Comparison of ENCODE assay signal across 8 cellular contexts in the genomic region with DNA sequence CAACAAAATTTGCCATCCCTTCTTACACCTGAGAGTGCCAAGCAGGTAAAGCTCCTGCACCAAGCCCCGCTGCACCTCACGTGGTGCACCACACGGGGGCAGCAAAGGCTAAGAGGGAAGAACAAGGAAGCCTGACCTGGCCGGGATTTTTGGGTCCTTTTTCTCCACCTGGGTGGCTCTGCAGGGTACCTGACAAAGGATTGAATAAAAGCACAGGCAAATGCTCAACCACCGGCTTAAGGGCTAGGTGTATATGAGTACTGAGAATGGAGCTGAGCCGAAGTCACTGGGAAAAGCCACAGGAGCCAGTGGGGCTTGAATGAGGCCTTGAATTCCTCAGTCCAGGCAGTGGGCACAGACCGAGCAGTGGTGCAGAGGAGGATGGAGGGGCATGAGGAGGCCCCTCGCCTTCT. TPM values are rescaled to one million over a fixed set of nuclear protein-coding genes. Genes with fewer than 3 reads are reported as not detected.
DNase-seq lines count a peak whose midpoint lies in the region; ATAC-seq and TF ChIP-seq lines count a peak whose summit lies in the region.

No MANE protein-coding gene starts in this region.

- no peaks in the 10 kb centered on the region for H3K36me3 Mint-ChIP-seq in CD4-positive, alpha-beta T cell (ENCODE audit: low read depth)

- no TSS peak for BruUV-seq in HCT116 (replicated peaks; lab: Mats Ljungman, UMichigan)

- no peaks in the 10 kb centered on the region for H4K20me1 ChIP-seq in HCT116 (ENCODE audit: insufficient read depth)

- H3K4me3 Mint-ChIP-seq in CD4-positive, alpha-beta T cell, result no peak overlapping the region

- H3K27ac Mint-ChIP-seq in CD4-positive, alpha-beta T cell, result no peak overlapping the region

- POLR2A ChIA-PET in CD4-positive, alpha-beta T cell (lab: Charles Lee), result no interaction called here
- POLR2A ChIA-PET in HCT116 (lab: Charles Lee), result no interaction called here

- H3K4me1 Mint-ChIP-seq in CD4-positive, alpha-beta T cell (ENCODE audit: low read depth), result no peaks in the 10 kb centered on the region

- ATAC-seq in CD4-positive, alpha-beta T cell (ENCODE audit: poor library complexity), result no peak
- ATAC-seq in HCT116 (peak; percentile 83), lung (ENCODE audit: insufficient read depth, low FRiP score) (peak; percentile 45), GM21529 (IDR thresholded peaks at IDR 0.05; ENCODE audit: unreplicated experiment) (no peak)

- peaks cover 19% of the 10 kb centered on the region for H3K27me3 Mint-ChIP-seq in CD4-positive, alpha-beta T cell

- peak; percentile 89 for TF ChIP-seq RAD21 in HCT116 (IDR thresholded peaks at IDR 0.05; ENCODE audit: low read depth)

- H3K79me2 ChIP-seq in HCT116 (ENCODE audit: insufficient read depth, low read length), result no peaks in the 10 kb centered on the region

- H3K4me1 ChIP-seq in HCT116 (ENCODE audit: control insufficient read depth in 1 of 2, insufficient read depth in 2 of 2, low read length in 2 of 2) (no peaks in the 10 kb centered on the region), lung (ENCODE audit: control insufficient read depth in 2 of 2, insufficient read depth in 2 of 2, low read length in 2 of 2) (peaks cover 0 to 8% of the 10 kb centered on the region in 2 donors)

- intact Hi-C loops in CD4-positive, alpha-beta T cell (cut with DNase I, micrococcal nuclease), result loop anchor here in 1 of 2 experiments (5.0 kb wide), 1 partner anchor 66 kb away; no protein-coding TSS in a partner anchor
- intact Hi-C loops in HCT116 (cut with micrococcal nuclease), result loop anchor here (2.0 to 10.0 kb wide), 4 partner anchors 131 to 353 kb away; no protein-coding TSS in a partner anchor

- H3K9ac ChIP-seq in HCT116 (ENCODE audit: low read length), result no peak overlapping the region

- no peak overlapping the region for H3K4me3 ChIP-seq in HCT116 (replicated peaks in 1 of 2; ENCODE audit: low read depth in 1 of 2, low read length in 2 of 2)
- no peak overlapping the region for H3K4me3 ChIP-seq in lung

- no peak overlapping the region for H3K4me2 ChIP-seq in HCT116 (ENCODE audit: low read length)

- CTCF ChIA-PET in CD4-positive, alpha-beta T cell (lab: Charles Lee), result no interaction called here
- CTCF ChIA-PET in HCT116 (lab: Charles Lee), result interaction anchor here (0.6 to 1.8 kb wide), 14 partner anchors 10 to 239 kb away, joined by 3 to 25 read pairs (median 4); no protein-coding TSS in a partner anchor

- no peaks in the 10 kb centered on the region for H3K9me3 Mint-ChIP-seq in CD4-positive, alpha-beta T cell

- 19 to 25% methylated on average over 8 of the region's 8 CpGs for whole genome bisulfite sequencing in lung, 2 donors

- no peaks in the 10 kb centered on the region for H3K9me3 ChIP-seq in CD4-positive, alpha-beta T cell (ENCODE audit: control insufficient read depth, low read length)
- H3K9me3 ChIP-seq in HCT116 (ENCODE audit: control insufficient read depth in 1 of 2, insufficient read depth in 1 of 2, low read depth in 1 of 2, low read length in 2 of 2), result no peaks in the 10 kb centered on the region
- H3K9me3 ChIP-seq in lung (ENCODE audit: control insufficient read depth in 2 of 2, insufficient read depth in 1 of 2, low read length in 1 of 2), result no peaks in the 10 kb centered on the region

- H3K27me3 ChIP-seq in CD4-positive, alpha-beta T cell (ENCODE audit: control insufficient read depth, insufficient read depth, low read length), result no peaks in the 10 kb centered on the region
- no peaks in the 10 kb centered on the region for H3K27me3 ChIP-seq in HCT116 (ENCODE audit: insufficient read depth, low read length)
- no peaks in the 10 kb centered on the region for H3K27me3 ChIP-seq in lung (ENCODE audit: control insufficient read depth, insufficient read depth)

- peak overlapping the region; percentile 80 for H2AFZ ChIP-seq in HCT116 (ENCODE audit: low read depth, low read length, poor library complexity, severe bottlenecking)

- H3K36me3 ChIP-seq in HCT116 (ENCODE audit: control insufficient read depth in 1 of 2, insufficient read depth in 2 of 2, low read length in 2 of 2) (no peaks in the 10 kb centered on the region), lung (ENCODE audit: control insufficient read depth in 2 of 2, insufficient read depth in 2 of 2, low read length in 2 of 2) (no peaks in the 10 kb centered on the region)

- TF ChIP-seq POLR2A in HCT116 (IDR thresholded peaks at IDR 0.05; ENCODE audit: borderline replicate concordance, extremely low read depth, insufficient read depth, insufficient read length), result no peak

- peak; percentile 18 for TF ChIP-seq CTCF in CD4-positive, alpha-beta T cell (IDR thresholded peaks at IDR 0.05)
- TF ChIP-seq CTCF in HCT116 (IDR thresholded peaks at IDR 0.05 in 2 of 3, conservative IDR thresholded peaks at IDR 0.05 in 1 of 3; ENCODE audit: borderline replicate concordance in 1 of 3, insufficient read depth in 1 of 3, low read depth in 2 of 3, low read length in 2 of 3) (peak; percentile 89 to 98 (median 97)), lung (IDR thresholded peaks at IDR 0.05; ENCODE audit: control extremely low read depth, extremely low read depth) (peak; percentile 42)

- DNase-seq in CD4-positive, alpha-beta T cell, result peak in 8 of 10 experiments; percentile 4 to 58 (median 30)
- DNase-seq in HCT116 (ENCODE audit: low read depth, low spot score) (peak; percentile 65), NCI-H2227 treated with DMSO at 0.1 percent for 48 hours (lab: John Stamatoyannopoulos, UW) (peak; percentile 78), dermis blood vessel endothelial cell (peak; percentile 73), lung (ENCODE audit: low spot score) (peak; percentile 83)
- DNase-seq in activated CD4-positive, alpha-beta T cell treated with anti-CD3 and anti-CD28 coated beads, Interleukin-2, amount 50 U/mL, for 1 hour, result peak; percentile 44
- DNase-seq in stimulated activated CD8-positive, alpha-beta memory T cell treated with anti-CD3 and anti-CD28 coated beads, Interleukin-2, amount 100 ng/mL, for 1 hour (ENCODE audit: low read depth in 2 of 2), result peak; percentile 5 to 15

- no peaks in the 10 kb centered on the region for H3K9me2 ChIP-seq in HCT116 (ENCODE audit: insufficient read depth)

- H3K27ac ChIP-seq in CD4-positive, alpha-beta T cell (ENCODE audit: low read depth, low read length), result no peak overlapping the region
- no peak overlapping the region for H3K27ac ChIP-seq in HCT116 (ENCODE audit: low read depth, low read length)
- H3K27ac ChIP-seq in lung (ENCODE audit: low read depth in 1 of 2, low read length in 1 of 2), result no peak overlapping the region

- RAD21 ChIA-PET in HCT116 (lab: Charles Lee; ENCODE audit: low non-redundant PET in 1 of 2, low total read pairs in 2 of 2, uncharacterized antibody in 2 of 2, unreplicated experiment in 2 of 2), result interaction anchor here (0.7 to 1.2 kb wide), 5 partner anchors 17 to 239 kb away, joined by 3 to 4 read pairs (median 4); no protein-coding TSS in a partner anchor

TF ChIP-seq in HCT116, 20 proteins besides CTCF, POLR2A, EP300 and RAD21:
- TF ChIP-seq, protein P1, sequence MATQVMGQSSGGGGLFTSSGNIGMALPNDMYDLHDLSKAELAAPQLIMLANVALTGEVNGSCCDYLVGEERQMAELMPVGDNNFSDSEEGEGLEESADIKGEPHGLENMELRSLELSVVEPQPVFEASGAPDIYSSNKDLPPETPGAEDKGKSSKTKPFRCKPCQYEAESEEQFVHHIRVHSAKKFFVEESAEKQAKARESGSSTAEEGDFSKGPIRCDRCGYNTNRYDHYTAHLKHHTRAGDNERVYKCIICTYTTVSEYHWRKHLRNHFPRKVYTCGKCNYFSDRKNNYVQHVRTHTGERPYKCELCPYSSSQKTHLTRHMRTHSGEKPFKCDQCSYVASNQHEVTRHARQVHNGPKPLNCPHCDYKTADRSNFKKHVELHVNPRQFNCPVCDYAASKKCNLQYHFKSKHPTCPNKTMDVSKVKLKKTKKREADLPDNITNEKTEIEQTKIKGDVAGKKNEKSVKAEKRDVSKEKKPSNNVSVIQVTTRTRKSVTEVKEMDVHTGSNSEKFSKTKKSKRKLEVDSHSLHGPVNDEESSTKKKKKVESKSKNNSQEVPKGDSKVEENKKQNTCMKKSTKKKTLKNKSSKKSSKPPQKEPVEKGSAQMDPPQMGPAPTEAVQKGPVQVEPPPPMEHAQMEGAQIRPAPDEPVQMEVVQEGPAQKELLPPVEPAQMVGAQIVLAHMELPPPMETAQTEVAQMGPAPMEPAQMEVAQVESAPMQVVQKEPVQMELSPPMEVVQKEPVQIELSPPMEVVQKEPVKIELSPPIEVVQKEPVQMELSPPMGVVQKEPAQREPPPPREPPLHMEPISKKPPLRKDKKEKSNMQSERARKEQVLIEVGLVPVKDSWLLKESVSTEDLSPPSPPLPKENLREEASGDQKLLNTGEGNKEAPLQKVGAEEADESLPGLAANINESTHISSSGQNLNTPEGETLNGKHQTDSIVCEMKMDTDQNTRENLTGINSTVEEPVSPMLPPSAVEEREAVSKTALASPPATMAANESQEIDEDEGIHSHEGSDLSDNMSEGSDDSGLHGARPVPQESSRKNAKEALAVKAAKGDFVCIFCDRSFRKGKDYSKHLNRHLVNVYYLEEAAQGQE (IDR thresholded peaks at IDR 0.05; ENCODE audit: low read depth), result no peak
TF ChIP-seq in HCT116: peak in this region for 0.

RNA-seq across cellular contexts. Expression of gene ZNF697, which starts 36.4 kb away (rescaled TPM):
- total RNA-seq in CD4-positive, alpha-beta T cell, result under 1 TPM; 0.05 to 0.06 TPM
- total RNA-seq in HCT116 (2021; ENCODE audit: unreplicated experiment), result 5.9 TPM
- 2.1 and 2.6 TPM in 2 replicates for polyA plus RNA-seq in HCT116 (2012)
- 21.1 and 23.1 TPM in 2 replicates for total RNA-seq in dermis blood vessel endothelial cell
- total RNA-seq in lung, result 10 to 100 TPM in 1 of 2 donors, 1 to 10 TPM in 1; 6.1 to 22.2 TPM
- polyA plus RNA-seq in lung, result 1 to 10 TPM; 2.3 to 3.9 TPM

Comparison
In these comparisons a context has a peak if more than half of its experiments do, and no peak if none do; other contexts are left out.
1. ATAC-seq: peak in HCT116 (single experiment) and lung (single experiment); none in CD4-positive, alpha-beta T cell (single experiment) and GM21529 (single experiment).
2. DNase-seq: peak in every context shown above with its lines; median percentile 83 in lung; 78 in NCI-H2227 treated with DMSO at 0.1 percent for 48 hours; 73 in dermis blood vessel endothelial cell; 65 in HCT116; 44 in activated CD4-positive, alpha-beta T cell treated with anti-CD3 and anti-CD28 coated beads, Interleukin-2, amount 50 U/mL, for 1 hour; 30 in CD4-positive, alpha-beta T cell; 10 in stimulated activated CD8-positive, alpha-beta memory T cell treated with anti-CD3 and anti-CD28 coated beads, Interleukin-2, amount 100 ng/mL, for 1 hour.
3. CTCF ChIP-seq: peak in every context shown above with its lines; median percentile 97 in HCT116; 42 in lung; 18 in CD4-positive, alpha-beta T cell.